28 cellular contexts compared by ENCODE assay signal in genomic region chr15:56677271-56677670, GRCh38.
"Had no signal": no experiment of that assay in that cellular context is flagged by ENCODE, and none has a peak within 500 bp of the region (broad histone marks: within the 10 kb centered on the region; RNA-seq: fewer than 3 reads in every experiment).

No MANE protein-coding gene starts in this region.

- H3K4me2 ChIP-seq: neural progenitor cell had no signal

- H3K4me3 ChIP-seq: left lung, lower lobe of right lung, neural progenitor cell, sigmoid colon, spleen, suprapubic skin, thoracic aorta, tibial artery, upper lobe of right lung had no signal

- H3K4me3 Mint-ChIP-seq: naive thymus-derived CD8-positive, alpha-beta T cell; nephron; neural progenitor cell; stimulated activated effector memory CD8-positive, alpha-beta T cell treated with anti-CD3 and anti-CD28 coated beads, Interleukin-12 subunit alpha, Interleukin-12 subunit beta, amount 100 ng/mL, for 72 hours; stimulated activated naive CD8-positive, alpha-beta T cell treated with anti-CD3 and anti-CD28 coated beads, Interleukin-15, Interleukin-2, amounts not matched to agents 100 ng/mL and 50 ng/mL, for 24 hours had no signal

- H3K27me3 Mint-ChIP-seq: naive thymus-derived CD8-positive, alpha-beta T cell; progenitor cell of endocrine pancreas; stimulated activated naive CD8-positive, alpha-beta T cell treated with anti-CD3 and anti-CD28 coated beads, Interleukin-15, Interleukin-2, amounts not matched to agents 100 ng/mL and 50 ng/mL, for 24 hours had no signal

- H3K9me3 Mint-ChIP-seq: naive thymus-derived CD8-positive, alpha-beta T cell; nephron; neural progenitor cell; stimulated activated effector memory CD8-positive, alpha-beta T cell treated with anti-CD3 and anti-CD28 coated beads, Interleukin-12 subunit alpha, Interleukin-12 subunit beta, amount 100 ng/mL, for 72 hours; stimulated activated naive CD8-positive, alpha-beta T cell treated with anti-CD3 and anti-CD28 coated beads, Interleukin-15, Interleukin-2, amounts not matched to agents 100 ng/mL and 50 ng/mL, for 24 hours had no signal

- DNase-seq: hippocampal formation; kidney glomerular epithelial cell; left cardiac atrium; left lung; lower lobe of right lung; mammary epithelial cell; mesenchymal stem cell; naive thymus-derived CD8-positive, alpha-beta T cell; occipital lobe; retina; right cardiac atrium; sigmoid colon; small intestine; spleen; stimulated activated CD4-positive, alpha-beta T cell treated with anti-CD3 and anti-CD28 coated beads, Interleukin-4, amount 100 ng/mL, for 24 hours; stimulated activated naive CD4-positive, alpha-beta T cell; tibial artery; trophoblast cell; upper lobe of right lung had no signal

- H3K36me3 Mint-ChIP-seq: neural progenitor cell had no signal

- H3K27me3 ChIP-seq: left lung, neural progenitor cell, neutrophil, sigmoid colon, spleen, suprapubic skin, tibial artery, upper lobe of right lung had no signal

- H3K36me3 ChIP-seq: neural progenitor cell had no signal

- H3K4me1 Mint-ChIP-seq: neural progenitor cell; stimulated activated effector memory CD8-positive, alpha-beta T cell treated with anti-CD3 and anti-CD28 coated beads, Interleukin-12 subunit alpha, Interleukin-12 subunit beta, amount 100 ng/mL, for 72 hours had no signal

- ATAC-seq: left cardiac atrium; left lung; lower lobe of right lung; naive thymus-derived CD8-positive, alpha-beta T cell; right cardiac atrium; stimulated activated effector memory CD8-positive, alpha-beta T cell treated with anti-CD3 and anti-CD28 coated beads, Interleukin-12 subunit alpha, Interleukin-12 subunit beta, amount 100 ng/mL, for 72 hours; upper lobe of right lung had no signal

- H2AFZ ChIP-seq: neural progenitor cell had no signal

- H3K27ac Mint-ChIP-seq: naive thymus-derived CD8-positive, alpha-beta T cell; nephron; neural progenitor cell; progenitor cell of endocrine pancreas; stimulated activated effector memory CD8-positive, alpha-beta T cell treated with anti-CD3 and anti-CD28 coated beads, Interleukin-12 subunit alpha, Interleukin-12 subunit beta, amount 100 ng/mL, for 72 hours; stimulated activated naive CD8-positive, alpha-beta T cell treated with anti-CD3 and anti-CD28 coated beads, Interleukin-15, Interleukin-2, amounts not matched to agents 100 ng/mL and 50 ng/mL, for 24 hours had no signal

- H3K9me3 ChIP-seq: left lung, lower lobe of right lung, neutrophil, sigmoid colon, spleen, suprapubic skin, thoracic aorta, tibial artery, upper lobe of right lung had no signal

- H3K27ac ChIP-seq: left lung, lower lobe of right lung, neural progenitor cell, neutrophil, sigmoid colon, spleen, suprapubic skin, thoracic aorta, tibial artery, upper lobe of right lung had no signal

- H3K4me1 ChIP-seq: left lung, lower lobe of right lung, neural progenitor cell, spleen, suprapubic skin, tibial artery, upper lobe of right lung had no signal

- FAIRE-seq: small intestine, urothelium cell line had no signal

- H3K9ac ChIP-seq: neural progenitor cell had no signal
